12 cellular contexts compared by ENCODE assay signal in the genomic region with DNA sequence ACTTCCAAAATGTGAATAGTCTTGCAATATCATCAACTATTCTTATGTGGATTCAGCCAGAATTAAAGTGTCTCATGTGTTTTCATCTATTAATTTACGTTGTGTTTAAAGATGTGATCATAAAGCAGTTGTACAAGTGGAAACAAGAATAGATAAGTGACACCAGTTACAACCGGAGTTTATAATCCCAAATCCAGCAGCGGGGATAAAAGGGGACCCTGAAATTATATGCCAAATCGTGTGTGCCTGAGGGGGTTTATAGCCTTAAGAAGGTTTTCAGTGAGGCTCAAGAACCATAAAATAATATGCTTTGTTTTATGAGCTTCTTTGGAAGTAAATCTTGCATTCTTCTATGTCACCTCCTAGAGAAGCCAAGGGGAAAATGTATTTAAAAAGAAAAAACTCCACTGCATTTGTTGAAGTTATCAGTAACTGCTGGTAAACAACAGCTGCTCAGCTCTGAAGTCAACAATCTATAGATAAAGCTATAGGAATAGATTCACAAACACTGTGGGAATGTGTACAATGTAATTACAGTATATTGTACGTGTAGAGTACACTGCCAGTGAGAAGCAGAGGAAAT. TPM values are rescaled to one million over a fixed set of nuclear protein-coding genes. Genes with fewer than 3 reads are reported as not detected.
DNase-seq lines count a peak whose midpoint lies in the region; ATAC-seq, FAIRE-seq and TF ChIP-seq lines count a peak whose summit lies in the region.
"Had no signal": no experiment of that assay in that cellular context is flagged by ENCODE, and none has a peak within 500 bp of the region (broad histone marks: within the 10 kb centered on the region; RNA-seq: fewer than 3 reads in every experiment).

No MANE protein-coding gene starts in this region.

- no peak overlapping the region for H3K9ac ChIP-seq in skeletal muscle tissue (ENCODE audit: low read depth in 1 of 3, low read length in 3 of 3)

- H3K4me3 ChIP-seq in skeletal muscle tissue (ENCODE audit: low read length in 3 of 3) = no peak overlapping the region
- H3K4me3 ChIP-seq: coronary artery, pancreas had no signal

- peaks cover 7% of the 10 kb centered on the region for H3K27me3 Mint-ChIP-seq in activated CD8-positive, alpha-beta T cell treated with anti-CD3 and anti-CD28 coated beads for 36 hours

- H3K4me3 Mint-ChIP-seq in activated CD8-positive, alpha-beta T cell treated with anti-CD3 and anti-CD28 coated beads for 36 hours = no peak overlapping the region
- H3K4me3 Mint-ChIP-seq: activated naive CD8-positive, alpha-beta T cell treated with anti-CD3 and anti-CD28 coated beads for 36 hours had no signal

- H3K4me1 Mint-ChIP-seq in activated CD8-positive, alpha-beta T cell treated with anti-CD3 and anti-CD28 coated beads for 36 hours (ENCODE audit: low read depth) = peaks cover 10% of the 10 kb centered on the region

- POLR2A ChIA-PET in RWPE1 (lab: Yijun Ruan, JAX; ENCODE audit: low non-redundant PET) = no interaction called here
- POLR2A ChIA-PET in activated CD8-positive, alpha-beta T cell treated with anti-CD3 and anti-CD28 coated beads for 36 hours (lab: Charles Lee) = no interaction called here

- no peak for TF ChIP-seq CTCF in RWPE1 (conservative IDR thresholded peaks at IDR 0.05; ENCODE audit: low read depth)
- TF ChIP-seq CTCF in foreskin keratinocyte (conservative IDR thresholded peaks at IDR 0.05) = no peak
- TF ChIP-seq CTCF in activated CD8-positive, alpha-beta T cell treated with anti-CD3 and anti-CD28 coated beads for 36 hours (IDR thresholded peaks at IDR 0.05) = no peak

- H3K27ac ChIP-seq in RWPE1 (peak overlapping the region; percentile 75), foreskin keratinocyte (peak overlapping the region; percentile 100), skeletal muscle tissue (ENCODE audit: low read depth, low read length) (peak overlapping the region; percentile 67)

- no peaks in the 10 kb centered on the region for H3K9me3 Mint-ChIP-seq in activated CD8-positive, alpha-beta T cell treated with anti-CD3 and anti-CD28 coated beads for 36 hours
- H3K9me3 Mint-ChIP-seq: activated naive CD8-positive, alpha-beta T cell treated with anti-CD3 and anti-CD28 coated beads for 36 hours had no signal

- intact Hi-C loops in activated CD8-positive, alpha-beta T cell treated with anti-CD3 and anti-CD28 coated beads for 36 hours (cut with micrococcal nuclease) = no loop called here

- H3K27me3 ChIP-seq in foreskin keratinocyte (no peaks in the 10 kb centered on the region), skeletal muscle tissue (ENCODE audit: control insufficient read depth in 3 of 3, insufficient read depth in 3 of 3, low read length in 3 of 3) (no peaks in the 10 kb centered on the region)
- H3K27me3 ChIP-seq: pancreas had no signal

- no peaks in the 10 kb centered on the region for H3K36me3 Mint-ChIP-seq in activated CD8-positive, alpha-beta T cell treated with anti-CD3 and anti-CD28 coated beads for 36 hours (ENCODE audit: low read depth)
- H3K36me3 Mint-ChIP-seq: activated naive CD8-positive, alpha-beta T cell treated with anti-CD3 and anti-CD28 coated beads for 36 hours had no signal

- no peak overlapping the region for H3K27ac Mint-ChIP-seq in activated CD8-positive, alpha-beta T cell treated with anti-CD3 and anti-CD28 coated beads for 36 hours
- H3K27ac Mint-ChIP-seq: activated naive CD8-positive, alpha-beta T cell treated with anti-CD3 and anti-CD28 coated beads for 36 hours had no signal

- DNase-seq in H54 (ENCODE audit: insufficient read length, low spot score) (no peak), RWPE1 (ENCODE audit: low spot score) (no peak), foreskin keratinocyte (peak in 1 of 2 donors; percentile 23), SK-N-DZ (ENCODE audit: low spot score) (no peak)
- no peak for DNase-seq in activated CD8-positive, alpha-beta T cell treated with anti-CD3 and anti-CD28 coated beads for 36 hours
- DNase-seq: activated CD8-positive, alpha-beta memory T cell treated with anti-CD3 and anti-CD28 coated beads for 24 hours had no signal

- CTCF ChIA-PET in RWPE1 (lab: Yijun Ruan, JAX) = interaction anchor here (0.7 kb wide), 1 partner anchor 22 kb away, joined by 3 read pairs; no protein-coding TSS in a partner anchor
- CTCF ChIA-PET in activated CD8-positive, alpha-beta T cell treated with anti-CD3 and anti-CD28 coated beads for 36 hours (lab: Charles Lee) = interaction anchor here (1.2 to 1.3 kb wide), 2 partner anchors 22 to 161 kb away, joined by 3 to 4 read pairs; no protein-coding TSS in a partner anchor

- peaks cover 20% of the 10 kb centered on the region for H3K4me1 ChIP-seq in foreskin keratinocyte
- peaks cover 2 to 19% (median 9%) of the 10 kb centered on the region in 3 donors for H3K4me1 ChIP-seq in skeletal muscle tissue (ENCODE audit: control insufficient read depth in 3 of 3, insufficient read depth in 3 of 3, low read length in 3 of 3)

- H3K36me3 ChIP-seq in skeletal muscle tissue (ENCODE audit: control insufficient read depth in 3 of 3, insufficient read depth in 3 of 3, low read length in 3 of 3) = no peaks in the 10 kb centered on the region
- H3K36me3 ChIP-seq: pancreas had no signal

- H3K9me3 ChIP-seq in skeletal muscle tissue (ENCODE audit: control insufficient read depth in 3 of 3, low read length in 3 of 3) = no peaks in the 10 kb centered on the region
- H3K9me3 ChIP-seq: pancreas had no signal

- ATAC-seq in foreskin keratinocyte (no peak), HG03460 (IDR thresholded peaks at IDR 0.05; ENCODE audit: unreplicated experiment) (no peak), GM18502 (IDR thresholded peaks at IDR 0.05; ENCODE audit: poor library complexity, unreplicated experiment) (no peak)
- ATAC-seq in activated CD8-positive, alpha-beta T cell treated with anti-CD3 and anti-CD28 coated beads for 36 hours = no peak

- no peak for TF ChIP-seq POLR2A in H54 (IDR thresholded peaks at IDR 0.05; ENCODE audit: low read depth, low read length)

- peak; percentile 6 for FAIRE-seq in H54 (lab: Jason Lieb, UNC)

RNA-seq across cellular contexts. Expression of a gene that starts 25.8 kb away (rescaled TPM):
- total RNA-seq in foreskin keratinocyte (46.8 and 52.3 TPM in 2 replicates), skeletal muscle tissue (52.7 TPM)
- polyA plus RNA-seq in foreskin keratinocyte = 12.0 and 15.2 TPM in 2 replicates
- 10 to 100 TPM in 1 of 2 experiments, 1 to 10 TPM in 1; 8.0 to 10.2 TPM for total RNA-seq in activated CD8-positive, alpha-beta T cell treated with anti-CD3 and anti-CD28 coated beads for 36 hours
- polyA plus RNA-seq in SK-N-DZ (2014; cell fraction: cytosol; rRNA removed) = 11.4 and 11.5 TPM in 2 replicates
- 6.3 and 7.0 TPM in 2 replicates for polyA plus RNA-seq in SK-N-DZ (2014; cell fraction: nucleus; rRNA removed)
